In the genomic region with DNA sequence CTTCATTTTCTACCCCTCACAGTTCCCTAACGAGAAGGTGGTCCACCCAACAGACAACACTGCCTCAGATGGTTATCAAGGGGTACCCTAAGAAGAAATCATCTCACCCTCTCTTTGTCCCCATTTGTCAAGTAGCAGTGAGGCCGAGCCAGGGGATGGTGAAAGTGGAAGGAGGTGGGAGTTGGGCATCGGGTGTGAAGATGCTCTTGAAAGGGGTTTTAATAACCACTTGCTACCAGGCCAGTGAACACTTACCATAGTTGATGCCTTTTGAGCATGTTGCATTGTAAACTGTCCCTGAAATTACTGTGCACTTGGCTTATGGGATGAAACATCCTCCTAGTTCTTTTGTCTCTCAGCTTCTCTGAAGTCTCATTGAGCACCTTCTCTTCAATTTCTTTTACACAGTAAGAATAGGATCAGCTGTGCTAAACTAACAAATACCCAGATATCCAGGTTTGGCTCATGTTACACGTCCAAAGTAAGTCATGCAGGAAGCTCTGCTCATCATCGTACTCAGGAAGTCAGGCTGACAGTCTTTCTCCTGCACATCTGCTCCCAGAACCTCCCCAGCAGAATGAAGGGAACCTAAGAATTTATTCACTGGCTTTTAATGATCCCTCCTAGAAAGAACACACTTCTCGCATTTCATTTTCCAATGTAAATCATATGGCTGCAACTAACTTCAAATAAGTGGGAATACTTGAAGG, we compare ENCODE assay signal across 1 cellular context.
TF ChIP-seq lines count a peak whose summit lies in the region.

No MANE protein-coding gene starts in this region.

TF ChIP-seq in GM12878, 131 proteins besides CTCF, POLR2A, EP300 and RAD21:
- TF ChIP-seq, protein P1, sequence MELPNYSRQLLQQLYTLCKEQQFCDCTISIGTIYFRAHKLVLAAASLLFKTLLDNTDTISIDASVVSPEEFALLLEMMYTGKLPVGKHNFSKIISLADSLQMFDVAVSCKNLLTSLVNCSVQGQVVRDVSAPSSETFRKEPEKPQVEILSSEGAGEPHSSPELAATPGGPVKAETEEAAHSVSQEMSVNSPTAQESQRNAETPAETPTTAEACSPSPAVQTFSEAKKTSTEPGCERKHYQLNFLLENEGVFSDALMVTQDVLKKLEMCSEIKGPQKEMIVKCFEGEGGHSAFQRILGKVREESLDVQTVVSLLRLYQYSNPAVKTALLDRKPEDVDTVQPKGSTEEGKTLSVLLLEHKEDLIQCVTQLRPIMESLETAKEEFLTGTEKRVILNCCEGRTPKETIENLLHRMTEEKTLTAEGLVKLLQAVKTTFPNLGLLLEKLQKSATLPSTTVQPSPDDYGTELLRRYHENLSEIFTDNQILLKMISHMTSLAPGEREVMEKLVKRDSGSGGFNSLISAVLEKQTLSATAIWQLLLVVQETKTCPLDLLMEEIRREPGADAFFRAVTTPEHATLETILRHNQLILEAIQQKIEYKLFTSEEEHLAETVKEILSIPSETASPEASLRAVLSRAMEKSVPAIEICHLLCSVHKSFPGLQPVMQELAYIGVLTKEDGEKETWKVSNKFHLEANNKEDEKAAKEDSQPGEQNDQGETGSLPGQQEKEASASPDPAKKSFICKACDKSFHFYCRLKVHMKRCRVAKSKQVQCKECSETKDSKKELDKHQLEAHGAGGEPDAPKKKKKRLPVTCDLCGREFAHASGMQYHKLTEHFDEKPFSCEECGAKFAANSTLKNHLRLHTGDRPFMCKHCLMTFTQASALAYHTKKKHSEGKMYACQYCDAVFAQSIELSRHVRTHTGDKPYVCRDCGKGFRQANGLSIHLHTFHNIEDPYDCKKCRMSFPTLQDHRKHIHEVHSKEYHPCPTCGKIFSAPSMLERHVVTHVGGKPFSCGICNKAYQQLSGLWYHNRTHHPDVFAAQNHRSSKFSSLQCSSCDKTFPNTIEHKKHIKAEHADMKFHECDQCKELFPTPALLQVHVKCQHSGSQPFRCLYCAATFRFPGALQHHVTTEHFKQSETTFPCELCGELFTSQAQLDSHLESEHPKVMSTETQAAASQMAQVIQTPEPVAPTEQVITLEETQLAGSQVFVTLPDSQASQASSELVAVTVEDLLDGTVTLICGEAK (IDR thresholded peaks at IDR 0.05; ENCODE audit: borderline replicate concordance), result no peak
- TF ChIP-seq, protein P2, sequence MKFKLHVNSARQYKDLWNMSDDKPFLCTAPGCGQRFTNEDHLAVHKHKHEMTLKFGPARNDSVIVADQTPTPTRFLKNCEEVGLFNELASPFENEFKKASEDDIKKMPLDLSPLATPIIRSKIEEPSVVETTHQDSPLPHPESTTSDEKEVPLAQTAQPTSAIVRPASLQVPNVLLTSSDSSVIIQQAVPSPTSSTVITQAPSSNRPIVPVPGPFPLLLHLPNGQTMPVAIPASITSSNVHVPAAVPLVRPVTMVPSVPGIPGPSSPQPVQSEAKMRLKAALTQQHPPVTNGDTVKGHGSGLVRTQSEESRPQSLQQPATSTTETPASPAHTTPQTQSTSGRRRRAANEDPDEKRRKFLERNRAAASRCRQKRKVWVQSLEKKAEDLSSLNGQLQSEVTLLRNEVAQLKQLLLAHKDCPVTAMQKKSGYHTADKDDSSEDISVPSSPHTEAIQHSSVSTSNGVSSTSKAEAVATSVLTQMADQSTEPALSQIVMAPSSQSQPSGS (IDR thresholded peaks at IDR 0.05; ENCODE audit: low read length), result peak; percentile 14; the same call in 1 of the 2 replicates
- TF ChIP-seq, protein P3, sequence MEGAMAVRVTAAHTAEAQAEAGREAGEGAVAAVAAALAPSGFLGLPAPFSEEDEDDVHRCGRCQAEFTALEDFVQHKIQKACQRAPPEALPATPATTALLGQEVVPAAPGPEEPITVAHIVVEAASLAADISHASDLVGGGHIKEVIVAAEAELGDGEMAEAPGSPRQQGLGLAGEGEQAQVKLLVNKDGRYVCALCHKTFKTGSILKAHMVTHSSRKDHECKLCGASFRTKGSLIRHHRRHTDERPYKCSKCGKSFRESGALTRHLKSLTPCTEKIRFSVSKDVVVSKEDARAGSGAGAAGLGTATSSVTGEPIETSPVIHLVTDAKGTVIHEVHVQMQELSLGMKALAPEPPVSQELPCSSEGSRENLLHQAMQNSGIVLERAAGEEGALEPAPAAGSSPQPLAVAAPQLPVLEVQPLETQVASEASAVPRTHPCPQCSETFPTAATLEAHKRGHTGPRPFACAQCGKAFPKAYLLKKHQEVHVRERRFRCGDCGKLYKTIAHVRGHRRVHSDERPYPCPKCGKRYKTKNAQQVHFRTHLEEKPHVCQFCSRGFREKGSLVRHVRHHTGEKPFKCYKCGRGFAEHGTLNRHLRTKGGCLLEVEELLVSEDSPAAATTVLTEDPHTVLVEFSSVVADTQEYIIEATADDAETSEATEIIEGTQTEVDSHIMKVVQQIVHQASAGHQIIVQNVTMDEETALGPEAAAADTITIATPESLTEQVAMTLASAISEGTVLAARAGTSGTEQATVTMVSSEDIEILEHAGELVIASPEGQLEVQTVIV (IDR thresholded peaks at IDR 0.05; ENCODE audit: borderline replicate concordance, partially characterized antibody), result no peak
- TF ChIP-seq, protein P4, sequence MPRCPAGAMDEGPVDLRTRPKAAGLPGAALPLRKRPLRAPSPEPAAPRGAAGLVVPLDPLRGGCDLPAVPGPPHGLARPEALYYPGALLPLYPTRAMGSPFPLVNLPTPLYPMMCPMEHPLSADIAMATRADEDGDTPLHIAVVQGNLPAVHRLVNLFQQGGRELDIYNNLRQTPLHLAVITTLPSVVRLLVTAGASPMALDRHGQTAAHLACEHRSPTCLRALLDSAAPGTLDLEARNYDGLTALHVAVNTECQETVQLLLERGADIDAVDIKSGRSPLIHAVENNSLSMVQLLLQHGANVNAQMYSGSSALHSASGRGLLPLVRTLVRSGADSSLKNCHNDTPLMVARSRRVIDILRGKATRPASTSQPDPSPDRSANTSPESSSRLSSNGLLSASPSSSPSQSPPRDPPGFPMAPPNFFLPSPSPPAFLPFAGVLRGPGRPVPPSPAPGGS (IDR thresholded peaks at IDR 0.05; ENCODE audit: borderline replicate concordance, insufficient read depth, low read depth, low read length, poor library complexity, severe bottlenecking), result no peak
- TF ChIP-seq NR2C1 (IDR thresholded peaks at IDR 0.05), result no peak
- TF ChIP-seq POLR2AphosphoS2 (IDR thresholded peaks at IDR 0.05; ENCODE audit: low read depth, low read length), result peak; percentile 65; the same call in 1 of the 2 replicates
- TF ChIP-seq ZNF217 (IDR thresholded peaks at IDR 0.05), result no peak
- no peak for TF ChIP-seq GATAD2B (conservative IDR thresholded peaks at IDR 0.05; ENCODE audit: low read depth)
- TF ChIP-seq SMAD5 (IDR thresholded peaks at IDR 0.05; ENCODE audit: low read depth), result 0 out of 2 replicates have a peak, but pooled peaks have one; percentile 26
- TF ChIP-seq RB1 (IDR thresholded peaks at IDR 0.05; ENCODE audit: borderline replicate concordance), result no peak
- no peak for TF ChIP-seq GABPA (IDR thresholded peaks at IDR 0.05; ENCODE audit: low read depth)
- TF ChIP-seq, protein P5, sequence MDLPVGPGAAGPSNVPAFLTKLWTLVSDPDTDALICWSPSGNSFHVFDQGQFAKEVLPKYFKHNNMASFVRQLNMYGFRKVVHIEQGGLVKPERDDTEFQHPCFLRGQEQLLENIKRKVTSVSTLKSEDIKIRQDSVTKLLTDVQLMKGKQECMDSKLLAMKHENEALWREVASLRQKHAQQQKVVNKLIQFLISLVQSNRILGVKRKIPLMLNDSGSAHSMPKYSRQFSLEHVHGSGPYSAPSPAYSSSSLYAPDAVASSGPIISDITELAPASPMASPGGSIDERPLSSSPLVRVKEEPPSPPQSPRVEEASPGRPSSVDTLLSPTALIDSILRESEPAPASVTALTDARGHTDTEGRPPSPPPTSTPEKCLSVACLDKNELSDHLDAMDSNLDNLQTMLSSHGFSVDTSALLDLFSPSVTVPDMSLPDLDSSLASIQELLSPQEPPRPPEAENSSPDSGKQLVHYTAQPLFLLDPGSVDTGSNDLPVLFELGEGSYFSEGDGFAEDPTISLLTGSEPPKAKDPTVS (IDR thresholded peaks at IDR 0.05; ENCODE audit: low read depth, low read length), result no peak
- TF ChIP-seq, protein P6, sequence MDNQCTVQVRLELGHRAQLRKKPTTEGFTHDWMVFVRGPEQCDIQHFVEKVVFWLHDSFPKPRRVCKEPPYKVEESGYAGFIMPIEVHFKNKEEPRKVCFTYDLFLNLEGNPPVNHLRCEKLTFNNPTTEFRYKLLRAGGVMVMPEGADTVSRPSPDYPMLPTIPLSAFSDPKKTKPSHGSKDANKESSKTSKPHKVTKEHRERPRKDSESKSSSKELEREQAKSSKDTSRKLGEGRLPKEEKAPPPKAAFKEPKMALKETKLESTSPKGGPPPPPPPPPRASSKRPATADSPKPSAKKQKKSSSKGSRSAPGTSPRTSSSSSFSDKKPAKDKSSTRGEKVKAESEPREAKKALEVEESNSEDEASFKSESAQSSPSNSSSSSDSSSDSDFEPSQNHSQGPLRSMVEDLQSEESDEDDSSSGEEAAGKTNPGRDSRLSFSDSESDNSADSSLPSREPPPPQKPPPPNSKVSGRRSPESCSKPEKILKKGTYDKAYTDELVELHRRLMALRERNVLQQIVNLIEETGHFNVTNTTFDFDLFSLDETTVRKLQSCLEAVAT (IDR thresholded peaks at IDR 0.05), result no peak
- TF ChIP-seq MYC (IDR thresholded peaks at IDR 0.05; ENCODE audit: insufficient read depth, insufficient read length, insufficient replicate concordance, low read length, severe bottlenecking), result no peak
- TF ChIP-seq CBFB (IDR thresholded peaks at IDR 0.05; ENCODE audit: low read depth), result 0 out of 2 replicates have a peak, but pooled peaks have one; percentile 38
- TF ChIP-seq IRF4 (IDR thresholded peaks at IDR 0.05; ENCODE audit: low read depth, low read length), result no peak
- 0 out of 2 replicates have a peak, but pooled peaks have one; percentile 6 for TF ChIP-seq RUNX3 (IDR thresholded peaks at IDR 0.05; ENCODE audit: low read length)
- TF ChIP-seq, protein P7, sequence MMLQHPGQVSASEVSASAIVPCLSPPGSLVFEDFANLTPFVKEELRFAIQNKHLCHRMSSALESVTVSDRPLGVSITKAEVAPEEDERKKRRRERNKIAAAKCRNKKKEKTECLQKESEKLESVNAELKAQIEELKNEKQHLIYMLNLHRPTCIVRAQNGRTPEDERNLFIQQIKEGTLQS (IDR thresholded peaks at IDR 0.05; ENCODE audit: borderline replicate concordance, extremely low read depth, low read depth, low read length), result no peak
- TF ChIP-seq ZNF24 (IDR thresholded peaks at IDR 0.05), result no peak
- no peak for TF ChIP-seq EZH2 (IDR thresholded peaks at IDR 0.05; ENCODE audit: borderline replicate concordance, control insufficient read depth, low read depth, low read length)
- no peak for TF ChIP-seq EGR1 (IDR thresholded peaks at IDR 0.05; ENCODE audit: borderline replicate concordance in 1 of 2, low read depth in 2 of 2, low read length in 2 of 2)
- TF ChIP-seq NFYA (IDR thresholded peaks at IDR 0.05; ENCODE audit: borderline replicate concordance, low read depth, low read length), result no peak
- TF ChIP-seq, protein P8, sequence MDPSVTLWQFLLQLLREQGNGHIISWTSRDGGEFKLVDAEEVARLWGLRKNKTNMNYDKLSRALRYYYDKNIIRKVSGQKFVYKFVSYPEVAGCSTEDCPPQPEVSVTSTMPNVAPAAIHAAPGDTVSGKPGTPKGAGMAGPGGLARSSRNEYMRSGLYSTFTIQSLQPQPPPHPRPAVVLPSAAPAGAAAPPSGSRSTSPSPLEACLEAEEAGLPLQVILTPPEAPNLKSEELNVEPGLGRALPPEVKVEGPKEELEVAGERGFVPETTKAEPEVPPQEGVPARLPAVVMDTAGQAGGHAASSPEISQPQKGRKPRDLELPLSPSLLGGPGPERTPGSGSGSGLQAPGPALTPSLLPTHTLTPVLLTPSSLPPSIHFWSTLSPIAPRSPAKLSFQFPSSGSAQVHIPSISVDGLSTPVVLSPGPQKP (IDR thresholded peaks at IDR 0.05; ENCODE audit: low read depth, low read length), result no peak
- 0 out of 2 replicates have a peak, but pooled peaks have one; percentile 32 for TF ChIP-seq POLR2AphosphoS5 (IDR thresholded peaks at IDR 0.05; ENCODE audit: low read length)
- TF ChIP-seq, protein P9, sequence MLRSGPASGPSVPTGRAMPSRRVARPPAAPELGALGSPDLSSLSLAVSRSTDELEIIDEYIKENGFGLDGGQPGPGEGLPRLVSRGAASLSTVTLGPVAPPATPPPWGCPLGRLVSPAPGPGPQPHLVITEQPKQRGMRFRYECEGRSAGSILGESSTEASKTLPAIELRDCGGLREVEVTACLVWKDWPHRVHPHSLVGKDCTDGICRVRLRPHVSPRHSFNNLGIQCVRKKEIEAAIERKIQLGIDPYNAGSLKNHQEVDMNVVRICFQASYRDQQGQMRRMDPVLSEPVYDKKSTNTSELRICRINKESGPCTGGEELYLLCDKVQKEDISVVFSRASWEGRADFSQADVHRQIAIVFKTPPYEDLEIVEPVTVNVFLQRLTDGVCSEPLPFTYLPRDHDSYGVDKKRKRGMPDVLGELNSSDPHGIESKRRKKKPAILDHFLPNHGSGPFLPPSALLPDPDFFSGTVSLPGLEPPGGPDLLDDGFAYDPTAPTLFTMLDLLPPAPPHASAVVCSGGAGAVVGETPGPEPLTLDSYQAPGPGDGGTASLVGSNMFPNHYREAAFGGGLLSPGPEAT (IDR thresholded peaks at IDR 0.05; ENCODE audit: low read depth), result no peak
- TF ChIP-seq, protein P10, sequence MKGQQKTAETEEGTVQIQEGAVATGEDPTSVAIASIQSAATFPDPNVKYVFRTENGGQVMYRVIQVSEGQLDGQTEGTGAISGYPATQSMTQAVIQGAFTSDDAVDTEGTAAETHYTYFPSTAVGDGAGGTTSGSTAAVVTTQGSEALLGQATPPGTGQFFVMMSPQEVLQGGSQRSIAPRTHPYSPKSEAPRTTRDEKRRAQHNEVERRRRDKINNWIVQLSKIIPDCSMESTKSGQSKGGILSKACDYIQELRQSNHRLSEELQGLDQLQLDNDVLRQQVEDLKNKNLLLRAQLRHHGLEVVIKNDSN (IDR thresholded peaks at IDR 0.05; ENCODE audit: borderline replicate concordance, extremely low read length, insufficient read depth, low read depth, low read length), result no peak
- TF ChIP-seq STAT1 (conservative IDR thresholded peaks at IDR 0.05), result no peak
- TF ChIP-seq SPI1 (IDR thresholded peaks at IDR 0.05; ENCODE audit: borderline replicate concordance, insufficient read depth, low read depth, low read length), result no peak
- TF ChIP-seq FOXK2 (IDR thresholded peaks at IDR 0.05), result no peak
- no peak for TF ChIP-seq RAD51 (IDR thresholded peaks at IDR 0.05)
- TF ChIP-seq ATF7 (IDR thresholded peaks at IDR 0.05; ENCODE audit: low read depth), result no peak
- TF ChIP-seq WRNIP1 (IDR thresholded peaks at IDR 0.05; ENCODE audit: borderline replicate concordance, low read depth, low read length), result no peak
